Comparison of ENCODE assay signal across 9 cellular contexts in the genomic region with DNA sequence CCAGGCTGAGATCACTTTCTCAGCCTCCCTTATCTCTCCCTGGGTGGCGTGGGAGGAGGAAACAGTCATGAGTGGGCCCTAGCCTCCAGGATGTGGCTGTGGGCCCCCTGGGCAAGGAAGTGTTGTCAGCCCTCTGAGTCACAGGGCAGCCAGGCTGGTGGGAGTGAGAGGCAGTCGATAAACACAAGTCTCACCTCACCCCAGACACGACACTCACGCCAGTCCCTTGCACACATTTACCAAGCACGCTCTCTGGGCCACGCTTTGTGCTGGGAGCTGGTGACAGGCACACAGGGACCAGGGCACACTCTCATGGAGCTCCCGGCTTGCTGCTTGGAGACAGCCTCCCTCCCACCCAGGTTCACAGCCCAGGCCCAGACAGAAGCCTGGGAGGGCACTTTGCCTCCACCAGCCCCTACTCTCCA. TPM values are rescaled to one million over a fixed set of nuclear protein-coding genes. Genes with fewer than 3 reads are reported as not detected.
DNase-seq lines count a peak whose midpoint lies in the region; TF ChIP-seq lines count a peak whose summit lies in the region.
"Had no signal": no experiment of that assay in that cellular context is flagged by ENCODE, and none has a peak within 500 bp of the region (broad histone marks: within the 10 kb centered on the region; RNA-seq: fewer than 3 reads in every experiment).

No MANE protein-coding gene starts in this region.

- H3K9me3 Mint-ChIP-seq in immature natural killer cell: no peaks in the 10 kb centered on the region

- TF ChIP-seq CTCF in Peyer's patch (IDR thresholded peaks at IDR 0.05): no peak

- no peaks in the 10 kb centered on the region for H3K36me3 ChIP-seq in Peyer's patch

- peaks cover 30 to 36% of the 10 kb centered on the region in 2 donors for H3K4me1 Mint-ChIP-seq in immature natural killer cell

- no peaks in the 10 kb centered on the region for H3K27me3 ChIP-seq in Peyer's patch

- TF ChIP-seq POLR2A in Peyer's patch (IDR thresholded peaks at IDR 0.05): no peak

- no peaks in the 10 kb centered on the region for H3K36me3 Mint-ChIP-seq in immature natural killer cell

- H3K4me3 ChIP-seq in Peyer's patch: no peak overlapping the region

- no peaks in the 10 kb centered on the region for H3K4me1 ChIP-seq in Peyer's patch

- DNase-seq in MV-4-11 (lab: John Stamatoyannopoulos, UW) (peak; percentile 61), activated T-cell treated with anti-CD3 and anti-CD28 coated beads for 24 hours (ENCODE audit: low read depth) (peak; percentile 59), immature natural killer cell (peak; percentile 68 to 77 (median 71)), OCI-M2 (lab: John Stamatoyannopoulos, UW; ENCODE audit: unreplicated experiment) (no peak), ecto neural progenitor cell (ENCODE audit: low spot score) (no peak), DMS79 treated with DMSO at 0.1 percent for 48 hours (lab: John Stamatoyannopoulos, UW) (no peak), Peyer's patch (no peak)
- peak; percentile 61 to 64 for DNase-seq in stimulated activated CD8-positive, alpha-beta memory T cell treated with anti-CD3 and anti-CD28 coated beads, Interleukin-2, amount 100 ng/mL, for 48 hours (ENCODE audit: low read depth in 2 of 2)

- peak overlapping the region; percentile 5 to 71 (median 18) for H3K4me3 Mint-ChIP-seq in immature natural killer cell

- H3K27me3 Mint-ChIP-seq in immature natural killer cell (ENCODE audit: low read depth in 3 of 3): peaks cover 0 to 11% (median 9%) of the 10 kb centered on the region in 3 donors

- no peak overlapping the region for H3K27ac ChIP-seq in Peyer's patch

- H3K27ac Mint-ChIP-seq in immature natural killer cell: peak overlapping the region; percentile 84 to 96 (median 88)

- no peaks in the 10 kb centered on the region for H3K9me3 ChIP-seq in Peyer's patch

RNA-seq across cellular contexts. Expression of gene KRT79, which starts 1.9 kb away (rescaled TPM):
- polyA plus RNA-seq in immature natural killer cell: not detected
- total RNA-seq in Peyer's patch: not detected
- total RNA-seq: HepG2 had no signal

RNA-seq across cellular contexts. Expression of gene KRT78, which starts 12.7 kb away (rescaled TPM):
- under 1 TPM in 1 of 3 donors, not detected in 2; 0.28 TPM for polyA plus RNA-seq in immature natural killer cell
- not detected for total RNA-seq in Peyer's patch
- total RNA-seq: HepG2 had no signal
- polyA plus RNA-seq: HepG2 had no signal

RNA-seq across cellular contexts. Expression of gene KRT4, which starts 22.1 kb away (rescaled TPM):
- polyA plus RNA-seq in immature natural killer cell: not detected
- total RNA-seq in Peyer's patch: not detected
- total RNA-seq: HepG2 had no signal
- polyA plus RNA-seq: HepG2 had no signal

RNA-seq across cellular contexts. Expression of gene KRT3, which starts 40.1 kb away (rescaled TPM):
- polyA plus RNA-seq in immature natural killer cell: not detected
- total RNA-seq in Peyer's patch: not detected
- total RNA-seq: HepG2 had no signal
- polyA plus RNA-seq: HepG2 had no signal

RNA-seq across cellular contexts. Expression of gene KRT76, which starts 58.9 kb away (rescaled TPM):
- polyA plus RNA-seq in immature natural killer cell: not detected
- total RNA-seq in Peyer's patch: not detected
- total RNA-seq: HepG2 had no signal
- polyA plus RNA-seq: HepG2 had no signal

Comparison
In these comparisons a context has a peak if more than half of its experiments do, and no peak if none do; other contexts are left out.
1. DNase-seq: peak in MV-4-11 (single experiment), activated T-cell treated with anti-CD3 and anti-CD28 coated beads for 24 hours (single experiment), immature natural killer cell (3 of 3) and stimulated activated CD8-positive, alpha-beta memory T cell treated with anti-CD3 and anti-CD28 coated beads, Interleukin-2, amount 100 ng/mL, for 48 hours (2 of 2); none in OCI-M2 (single experiment), ecto neural progenitor cell (single experiment), DMS79 treated with DMSO at 0.1 percent for 48 hours (single experiment) and Peyer's patch (0 of 3).